Comparison of ENCODE assay signal across 1 cellular context in the genomic region with DNA sequence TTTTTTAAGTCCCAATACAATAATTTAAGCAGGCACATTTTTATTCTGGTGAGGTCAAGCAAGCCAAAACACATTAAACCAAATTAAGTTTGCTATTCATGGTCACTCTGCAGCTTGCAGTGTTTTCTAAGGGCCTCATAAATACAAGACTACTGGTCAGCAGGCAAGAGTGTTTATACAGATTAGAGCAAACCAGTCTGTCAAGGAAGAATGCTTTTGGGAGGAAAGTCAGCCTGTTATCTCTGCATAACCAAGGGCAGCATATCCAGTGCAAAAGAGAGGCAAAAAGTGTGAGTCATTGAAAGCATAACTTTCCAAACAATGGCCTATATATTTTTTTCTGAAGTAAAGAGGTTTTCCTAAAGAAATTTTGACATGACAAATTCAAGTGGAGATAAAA.
TF ChIP-seq lines count a peak whose summit lies in the region.

No MANE protein-coding gene starts in this region.

TF ChIP-seq in GM23338, 12 proteins besides CTCF, POLR2A, EP300 and RAD21 (continued from another document):
- TF ChIP-seq, protein P1, sequence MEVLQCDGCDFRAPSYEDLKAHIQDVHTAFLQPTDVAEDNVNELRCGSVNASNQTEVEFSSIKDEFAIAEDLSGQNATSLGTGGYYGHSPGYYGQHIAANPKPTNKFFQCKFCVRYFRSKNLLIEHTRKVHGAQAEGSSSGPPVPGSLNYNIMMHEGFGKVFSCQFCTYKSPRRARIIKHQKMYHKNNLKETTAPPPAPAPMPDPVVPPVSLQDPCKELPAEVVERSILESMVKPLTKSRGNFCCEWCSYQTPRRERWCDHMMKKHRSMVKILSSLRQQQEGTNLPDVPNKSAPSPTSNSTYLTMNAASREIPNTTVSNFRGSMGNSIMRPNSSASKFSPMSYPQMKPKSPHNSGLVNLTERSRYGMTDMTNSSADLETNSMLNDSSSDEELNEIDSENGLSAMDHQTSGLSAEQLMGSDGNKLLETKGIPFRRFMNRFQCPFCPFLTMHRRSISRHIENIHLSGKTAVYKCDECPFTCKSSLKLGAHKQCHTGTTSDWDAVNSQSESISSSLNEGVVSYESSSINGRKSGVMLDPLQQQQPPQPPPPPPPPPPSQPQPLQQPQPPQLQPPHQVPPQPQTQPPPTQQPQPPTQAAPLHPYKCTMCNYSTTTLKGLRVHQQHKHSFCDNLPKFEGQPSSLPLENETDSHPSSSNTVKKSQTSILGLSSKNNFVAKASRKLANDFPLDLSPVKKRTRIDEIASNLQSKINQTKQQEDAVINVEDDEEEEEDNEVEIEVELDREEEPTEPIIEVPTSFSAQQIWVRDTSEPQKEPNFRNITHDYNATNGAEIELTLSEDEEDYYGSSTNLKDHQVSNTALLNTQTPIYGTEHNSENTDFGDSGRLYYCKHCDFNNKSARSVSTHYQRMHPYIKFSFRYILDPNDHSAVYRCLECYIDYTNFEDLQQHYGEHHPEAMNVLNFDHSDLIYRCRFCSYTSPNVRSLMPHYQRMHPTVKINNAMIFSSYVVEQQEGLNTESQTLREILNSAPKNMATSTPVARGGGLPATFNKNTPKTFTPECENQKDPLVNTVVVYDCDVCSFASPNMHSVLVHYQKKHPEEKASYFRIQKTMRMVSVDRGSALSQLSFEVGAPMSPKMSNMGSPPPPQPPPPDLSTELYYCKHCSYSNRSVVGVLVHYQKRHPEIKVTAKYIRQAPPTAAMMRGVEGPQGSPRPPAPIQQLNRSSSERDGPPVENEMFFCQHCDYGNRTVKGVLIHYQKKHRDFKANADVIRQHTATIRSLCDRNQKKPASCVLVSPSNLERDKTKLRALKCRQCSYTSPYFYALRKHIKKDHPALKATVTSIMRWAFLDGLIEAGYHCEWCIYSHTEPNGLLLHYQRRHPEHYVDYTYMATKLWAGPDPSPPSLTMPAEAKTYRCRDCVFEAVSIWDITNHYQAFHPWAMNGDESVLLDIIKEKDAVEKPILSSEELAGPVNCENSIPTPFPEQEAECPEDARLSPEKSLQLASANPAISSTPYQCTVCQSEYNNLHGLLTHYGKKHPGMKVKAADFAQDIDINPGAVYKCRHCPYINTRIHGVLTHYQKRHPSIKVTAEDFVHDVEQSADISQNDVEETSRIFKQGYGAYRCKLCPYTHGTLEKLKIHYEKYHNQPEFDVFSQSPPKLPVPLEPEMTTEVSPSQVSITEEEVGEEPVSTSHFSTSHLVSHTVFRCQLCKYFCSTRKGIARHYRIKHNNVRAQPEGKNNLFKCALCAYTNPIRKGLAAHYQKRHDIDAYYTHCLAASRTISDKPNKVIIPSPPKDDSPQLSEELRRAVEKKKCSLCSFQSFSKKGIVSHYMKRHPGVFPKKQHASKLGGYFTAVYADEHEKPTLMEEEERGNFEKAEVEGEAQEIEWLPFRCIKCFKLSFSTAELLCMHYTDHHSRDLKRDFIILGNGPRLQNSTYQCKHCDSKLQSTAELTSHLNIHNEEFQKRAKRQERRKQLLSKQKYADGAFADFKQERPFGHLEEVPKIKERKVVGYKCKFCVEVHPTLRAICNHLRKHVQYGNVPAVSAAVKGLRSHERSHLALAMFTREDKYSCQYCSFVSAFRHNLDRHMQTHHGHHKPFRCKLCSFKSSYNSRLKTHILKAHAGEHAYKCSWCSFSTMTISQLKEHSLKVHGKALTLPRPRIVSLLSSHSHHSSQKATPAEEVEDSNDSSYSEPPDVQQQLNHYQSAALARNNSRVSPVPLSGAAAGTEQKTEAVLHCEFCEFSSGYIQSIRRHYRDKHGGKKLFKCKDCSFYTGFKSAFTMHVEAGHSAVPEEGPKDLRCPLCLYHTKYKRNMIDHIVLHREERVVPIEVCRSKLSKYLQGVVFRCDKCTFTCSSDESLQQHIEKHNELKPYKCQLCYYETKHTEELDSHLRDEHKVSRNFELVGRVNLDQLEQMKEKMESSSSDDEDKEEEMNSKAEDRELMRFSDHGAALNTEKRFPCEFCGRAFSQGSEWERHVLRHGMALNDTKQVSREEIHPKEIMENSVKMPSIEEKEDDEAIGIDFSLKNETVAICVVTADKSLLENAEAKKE (CRISPR knock-in tag; IDR thresholded peaks at IDR 0.05) = no peak
